Comparison of ENCODE assay signal across 8 cellular contexts in the genomic region with DNA sequence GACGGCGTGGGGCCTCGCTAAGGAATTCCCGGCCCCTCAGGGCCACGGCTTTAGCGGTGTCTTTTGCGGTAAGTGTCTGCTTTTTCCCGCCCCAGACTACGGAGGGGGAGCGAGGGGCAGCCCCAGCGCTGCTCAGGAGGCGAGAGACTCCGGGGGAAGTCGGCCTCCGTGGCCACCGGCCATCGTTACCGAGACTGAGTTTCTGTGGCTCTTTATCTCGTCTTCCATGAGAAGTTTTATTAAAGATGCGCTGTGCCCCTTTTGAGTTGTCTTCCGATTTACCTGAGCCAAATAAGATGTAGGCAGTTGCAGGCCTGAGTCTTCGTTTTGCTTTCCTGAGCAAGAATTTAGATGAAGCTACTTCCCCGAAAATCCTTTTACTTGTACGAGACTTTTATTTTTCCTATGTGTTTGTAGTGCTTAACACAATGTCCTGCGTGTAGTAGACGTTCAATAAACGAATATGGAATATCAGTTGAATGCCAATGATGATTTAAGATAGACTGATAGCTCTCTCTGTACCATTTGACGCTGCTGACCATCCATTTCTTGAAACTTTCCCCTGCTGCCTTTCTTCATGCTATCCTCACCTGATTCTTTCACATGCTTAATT. TPM values are rescaled to one million over a fixed set of nuclear protein-coding genes. Genes with fewer than 3 reads are reported as not detected.
DNase-seq lines count a peak whose midpoint lies in the region; ATAC-seq and FAIRE-seq lines count a peak whose summit lies in the region.

No MANE protein-coding gene starts in this region.

- peaks cover 1 to 14% of the 10 kb centered on the region in 2 donors for H3K4me1 ChIP-seq in small intestine (ENCODE audit: control insufficient read depth in 2 of 2, insufficient read depth in 1 of 2, low read depth in 1 of 2, low read length in 1 of 2)

- H3K27ac ChIP-seq in small intestine (ENCODE audit: low read depth in 1 of 2, low read length in 1 of 2) = peak overlapping the region; percentile 95 to 99

- no peak for FAIRE-seq in small intestine (lab: Jason Lieb, UNC)

- peak overlapping the region; percentile 74 to 76 for H3K4me3 ChIP-seq in small intestine (ENCODE audit: low read depth in 1 of 2, low read length in 2 of 2)

- 0% methylated on average over 28 of the region's 28 CpGs for WGBS in small intestine, 3 donors

- no peaks in the 10 kb centered on the region for H3K9me3 ChIP-seq in small intestine (ENCODE audit: control insufficient read depth, low read depth)

- H3K36me3 ChIP-seq in small intestine (ENCODE audit: control insufficient read depth in 2 of 2, insufficient read depth in 2 of 2, low read length in 2 of 2) = no peaks in the 10 kb centered on the region

- peak; percentile 26 for DNase-seq in RKO (ENCODE audit: low spot score)
- DNase-seq in Right ventricle myocardium superior = no peak
- no peak for DNase-seq in small intestine
- DNase-seq in GDM1 (lab: John Stamatoyannopoulos, UW) = no peak
- DNase-seq in NCI-H128 (lab: John Stamatoyannopoulos, UW; ENCODE audit: unreplicated experiment) = no peak
- no peak for DNase-seq in activated CD8-positive, alpha-beta memory T cell treated with anti-CD3 and anti-CD28 coated beads, Interleukin-2, amount 50 U/mL, for 4 hours

- ATAC-seq in GM18502 (IDR thresholded peaks at IDR 0.05; ENCODE audit: poor library complexity, unreplicated experiment) (peak; percentile 22), HG02623 (IDR thresholded peaks at IDR 0.05; ENCODE audit: unreplicated experiment) (peak; percentile 17), Right ventricle myocardium superior (ENCODE audit: poor library complexity) (peak; percentile 32)

- no peaks in the 10 kb centered on the region for H3K27me3 ChIP-seq in small intestine (ENCODE audit: control insufficient read depth in 2 of 2, insufficient read depth in 2 of 2, low read length in 2 of 2)

- intact Hi-C loops in Right ventricle myocardium superior (cut with DNase I) = no loop called here

RNA-seq across cellular contexts. Expression of a gene that starts 0.5 kb away (rescaled TPM):
- total RNA-seq in Right ventricle myocardium superior = 26.4 TPM
- 10 to 100 TPM; 31.3 to 38.9 (median 32.8) TPM for polyA plus RNA-seq in small intestine
